Comparison of ENCODE assay signal across 13 cellular contexts in genomic region chr16:22672830-22673210, GRCh38.
DNase-seq lines count a peak whose midpoint lies in the region; ATAC-seq and TF ChIP-seq lines count a peak whose summit lies in the region.
"Had no signal": no experiment of that assay in that cellular context is flagged by ENCODE, and none has a peak within 500 bp of the region (broad histone marks: within the 10 kb centered on the region; RNA-seq: fewer than 3 reads in every experiment).

No MANE protein-coding gene starts in this region.

- H3K27ac ChIP-seq in coronary artery (no peak overlapping the region), sigmoid colon (peak overlapping the region in 2 of 4 donors; percentile 16 to 32)
- H3K27ac ChIP-seq: A549 had no signal

- DNase-seq in left ventricle myocardium superior (no peak), Right ventricle myocardium inferior (ENCODE audit: missing footprints) (no peak), coronary artery (ENCODE audit: low spot score) (peak; percentile 66), sigmoid colon (peak; percentile 51), middle frontal gyrus (ENCODE audit: extremely low spot score, low spot score) (no peak), H4 (ENCODE audit: low spot score) (no peak), mucosa of gallbladder (ENCODE audit: low spot score) (no peak)
- DNase-seq: CD8-positive, alpha-beta T cell; COR-L47; DND-41; GDM1; IMR-90 had no signal

- H3K4me3 ChIP-seq in coronary artery, result no peak overlapping the region
- no peak overlapping the region for H3K4me3 ChIP-seq in sigmoid colon
- H3K4me3 ChIP-seq: A549 had no signal

- intact Hi-C loops in left ventricle myocardium superior (cut with micrococcal nuclease), result no loop called here
- intact Hi-C loops in Right ventricle myocardium inferior (cut with DNase I), result no loop called here
- intact Hi-C loops in sigmoid colon (cut with DNase I), result no loop called here

- peaks cover 0 to 17% (median 8%) of the 10 kb centered on the region in 4 donors for H3K4me1 ChIP-seq in sigmoid colon
- H3K4me1 ChIP-seq: A549 had no signal

- no peaks in the 10 kb centered on the region for H3K27me3 ChIP-seq in sigmoid colon

- no peak for TF ChIP-seq POLR2A in sigmoid colon (IDR thresholded peaks at IDR 0.05)

- no peaks in the 10 kb centered on the region for H3K36me3 ChIP-seq in sigmoid colon

- TF ChIP-seq CTCF in coronary artery (IDR thresholded peaks at IDR 0.05) (no peak), sigmoid colon (IDR thresholded peaks at IDR 0.05) (no peak)

- TF ChIP-seq EP300 in sigmoid colon (IDR thresholded peaks at IDR 0.05), result no peak

- ATAC-seq in left ventricle myocardium superior (peak; percentile 33), Right ventricle myocardium inferior (no peak)
- ATAC-seq: A549; CD8-positive, alpha-beta T cell had no signal

- no peaks in the 10 kb centered on the region for H3K9me3 ChIP-seq in sigmoid colon
- H3K9me3 ChIP-seq: A549 had no signal

- WGBS in sigmoid colon, 2 donors, result 71 to 74% methylated on average over 3 of the region's 3 CpGs

Comparison
In these comparisons a context has a peak if more than half of its experiments do, and no peak if none do; other contexts are left out.
1. DNase-seq: peak in coronary artery (single experiment) and sigmoid colon (single experiment); none in left ventricle myocardium superior (single experiment), Right ventricle myocardium inferior (single experiment), middle frontal gyrus (single experiment), H4 (single experiment) and mucosa of gallbladder (single experiment).